10 cellular contexts compared by ENCODE assay signal in the genomic region with DNA sequence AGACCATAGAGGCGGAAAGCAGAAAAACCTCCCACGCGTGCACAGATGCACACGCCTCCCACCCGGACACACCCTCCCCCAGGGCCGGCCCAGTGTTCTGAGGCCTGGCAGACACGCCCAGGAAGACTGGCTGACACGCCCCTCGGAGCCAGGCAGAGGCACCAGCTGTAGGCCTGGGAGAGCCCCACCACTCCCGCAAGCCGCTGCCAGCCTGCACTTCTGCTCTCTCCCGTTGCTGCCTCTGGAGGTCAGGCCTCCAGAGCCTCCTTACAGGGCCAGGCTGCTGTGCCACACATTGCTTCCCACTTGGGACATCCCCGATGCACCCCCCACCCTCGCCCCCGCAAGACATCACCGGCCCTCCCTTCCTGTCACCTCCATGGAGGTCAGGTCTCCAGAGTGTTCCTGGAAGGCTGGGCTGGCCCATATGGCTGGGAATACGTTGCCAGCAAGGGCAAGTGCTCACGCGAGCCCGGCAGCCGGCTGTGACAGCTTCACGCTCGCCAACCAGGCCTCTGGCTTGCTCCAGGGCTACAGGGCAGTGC. TPM values are rescaled to one million over a fixed set of nuclear protein-coding genes. Genes with fewer than 3 reads are reported as not detected.
DNase-seq lines count a peak whose midpoint lies in the region; ATAC-seq, FAIRE-seq and TF ChIP-seq lines count a peak whose summit lies in the region.
"Had no signal": no experiment of that assay in that cellular context is flagged by ENCODE, and none has a peak within 500 bp of the region (broad histone marks: within the 10 kb centered on the region; RNA-seq: fewer than 3 reads in every experiment).

No MANE protein-coding gene starts in this region.

- 75% methylated on average over 7 of the region's 23 CpGs for WGBS in HepG2 (ENCODE audit: low lambda C conversion rate)

- TF ChIP-seq EP300 in HepG2 (IDR thresholded peaks at IDR 0.05; ENCODE audit: low read depth in 2 of 2, low read length in 2 of 2), result no peak
- no peak for TF ChIP-seq EP300 in HepG2 (CRISPR knock-in tag; IDR thresholded peaks at IDR 0.05; ENCODE audit: borderline replicate concordance)

- no peaks in the 10 kb centered on the region for H3K9me3 Mint-ChIP-seq in activated naive CD8-positive, alpha-beta T cell treated with anti-CD3 and anti-CD28 coated beads, Interleukin-2, amount 50 U/mL, for 24 hours
- H3K9me3 Mint-ChIP-seq: T-helper 1 cell treated with Interleukin-12 subunit alpha and Interleukin-12 subunit beta and Interleukin-4 antibody, amounts not matched to agents 30 μg/mL and 1 μg/mL, for 36 hours had no signal

- no peak for TF ChIP-seq CTCF in HepG2 (CRISPR knock-in tag; IDR thresholded peaks at IDR 0.05)

- no peaks in the 10 kb centered on the region for H3K36me3 ChIP-seq in HepG2 (replicated peaks in 1 of 2; ENCODE audit: control insufficient read depth in 1 of 2, insufficient read depth in 2 of 2, low read length in 2 of 2)
- H3K36me3 ChIP-seq: thoracic aorta had no signal

- BruUV-seq in HepG2 (replicated peaks; lab: Mats Ljungman, UMichigan), result no TSS peak

- H3K4me1 Mint-ChIP-seq in activated naive CD8-positive, alpha-beta T cell treated with anti-CD3 and anti-CD28 coated beads, Interleukin-2, amount 50 U/mL, for 24 hours, result peaks cover 9% of the 10 kb centered on the region

- CTCF ChIA-PET in HepG2 (lab: Yijun Ruan, JAX; ENCODE audit: low intra/inter-chr PET ratio, low total read pairs), result no interaction called here

- TF ChIP-seq POLR2A in HepG2 (IDR thresholded peaks at IDR 0.05; ENCODE audit: insufficient read depth in 1 of 2, low read depth in 2 of 2, low read length in 2 of 2), result no peak

- H2AFZ ChIP-seq in HepG2 (ENCODE audit: low read length), result no peak overlapping the region

- no peak overlapping the region for H3K27ac ChIP-seq in HepG2 (ENCODE audit: extremely low read length, insufficient read depth, low read length)
- H3K27ac ChIP-seq: thoracic aorta had no signal

- no peak overlapping the region for H3K4me2 ChIP-seq in HepG2 (ENCODE audit: low read depth, low read length)

- H3K79me2 ChIP-seq in HepG2 (ENCODE audit: insufficient read depth, low read length), result no peaks in the 10 kb centered on the region

- in situ Hi-C loops in HepG2 (cut with HindIII; ENCODE audit: extremely low pct_ligation_motif_present, low pct_unique_long_range_greater_than_20kb), result no loop called here

- TF ChIP-seq RAD21 in HepG2 (CRISPR knock-in tag; IDR thresholded peaks at IDR 0.05), result no peak

- no peak overlapping the region for H3K4me3 ChIP-seq in HepG2 (replicated peaks in 1 of 3; ENCODE audit: insufficient read depth in 1 of 3, low read depth in 2 of 3, low read length in 3 of 3)
- H3K4me3 ChIP-seq: thoracic aorta had no signal

- no peaks in the 10 kb centered on the region for H3K9me3 ChIP-seq in HepG2 (ENCODE audit: low read length)
- H3K9me3 ChIP-seq: thoracic aorta had no signal

- peaks cover 24% of the 10 kb centered on the region for H3K4me1 ChIP-seq in HepG2 (ENCODE audit: insufficient read depth, low read length)

- H3K4me3 Mint-ChIP-seq in activated naive CD8-positive, alpha-beta T cell treated with anti-CD3 and anti-CD28 coated beads, Interleukin-2, amount 50 U/mL, for 24 hours, result no peak overlapping the region
- H3K4me3 Mint-ChIP-seq: T-helper 1 cell treated with Interleukin-12 subunit alpha and Interleukin-12 subunit beta and Interleukin-4 antibody, amounts not matched to agents 30 μg/mL and 1 μg/mL, for 36 hours had no signal

- H3K27me3 Mint-ChIP-seq in activated naive CD8-positive, alpha-beta T cell treated with anti-CD3 and anti-CD28 coated beads, Interleukin-2, amount 50 U/mL, for 24 hours, result peaks cover 2% of the 10 kb centered on the region

- H4K20me1 ChIP-seq in HepG2 (ENCODE audit: insufficient read depth, low read length), result no peaks in the 10 kb centered on the region

- no peak for FAIRE-seq in HepG2 (lab: Jason Lieb, UNC)

- POLR2A ChIA-PET in HepG2 (lab: Yijun Ruan, JAX), result no interaction called here

- intact Hi-C loops in HepG2 (cut with micrococcal nuclease; ENCODE audit: unreplicated experiment), result no loop called here

- peak; percentile 82 for ATAC-seq in activated naive CD8-positive, alpha-beta T cell treated with anti-CD3 and anti-CD28 coated beads, Interleukin-2, amount 50 U/mL, for 24 hours
- ATAC-seq in HepG2 (peak; percentile 43), HG02938 (IDR thresholded peaks at IDR 0.05; ENCODE audit: unreplicated experiment) (no peak)

- H3K36me3 Mint-ChIP-seq in activated naive CD8-positive, alpha-beta T cell treated with anti-CD3 and anti-CD28 coated beads, Interleukin-2, amount 50 U/mL, for 24 hours (ENCODE audit: low read depth), result no peaks in the 10 kb centered on the region

- DNase-seq in NCI-H1436 (lab: John Stamatoyannopoulos, UW) (peak; percentile 39), NCI-H1436 treated with DMSO at 0.1 percent for 48 hours (lab: John Stamatoyannopoulos, UW) (no peak), T-helper 1 cell (peak; percentile 23 to 54 (median 45)), HepG2 (ENCODE audit: low spot score) (no peak), NCI-H146 treated with DMSO at 0.1 percent for 48 hours (lab: John Stamatoyannopoulos, UW; ENCODE audit: unreplicated experiment) (no peak)
- peak; percentile 55 for DNase-seq in activated naive CD8-positive, alpha-beta T cell treated with anti-CD3 and anti-CD28 coated beads, Interleukin-2, amount 50 U/mL, for 24 hours
- peak; percentile 5 to 21 for DNase-seq in stimulated activated CD8-positive, alpha-beta memory T cell treated with anti-CD3 and anti-CD28 coated beads, Interleukin-4, amount 100 ng/mL, for 4 hours (ENCODE audit: low read depth in 2 of 2, low spot score in 1 of 2)

- no peak overlapping the region for H3K9ac ChIP-seq in HepG2 (ENCODE audit: insufficient read depth, low read depth, low read length)

- no peak overlapping the region for H3K27ac Mint-ChIP-seq in activated naive CD8-positive, alpha-beta T cell treated with anti-CD3 and anti-CD28 coated beads, Interleukin-2, amount 50 U/mL, for 24 hours
- H3K27ac Mint-ChIP-seq: T-helper 1 cell treated with Interleukin-12 subunit alpha and Interleukin-12 subunit beta and Interleukin-4 antibody, amounts not matched to agents 30 μg/mL and 1 μg/mL, for 36 hours had no signal

- H3K27me3 ChIP-seq in HepG2 (ENCODE audit: control insufficient read depth in 1 of 2, insufficient read depth in 2 of 2, low read length in 2 of 2), result peaks cover 6 to 56% of the 10 kb centered on the region in 2 experiments; a peak in 4 of 5 replicates

TF ChIP-seq in HepG2, 621 proteins besides CTCF, POLR2A, EP300 and RAD21 (continues in another document):
- TF ChIP-seq ZNF772 (CRISPR knock-in tag; IDR thresholded peaks at IDR 0.05) (no peak), HNF4A (CRISPR knock-in tag; IDR thresholded peaks at IDR 0.05) (no peak), ZNF678 (CRISPR knock-in tag; IDR thresholded peaks at IDR 0.05) (no peak), KDM4B (CRISPR knock-in tag; IDR thresholded peaks at IDR 0.05) (no peak), JDP2 (CRISPR knock-in tag; IDR thresholded peaks at IDR 0.05; ENCODE audit: borderline replicate concordance) (no peak), RORA (CRISPR knock-in tag; IDR thresholded peaks at IDR 0.05) (no peak)
- TF ChIP-seq, protein P1, sequence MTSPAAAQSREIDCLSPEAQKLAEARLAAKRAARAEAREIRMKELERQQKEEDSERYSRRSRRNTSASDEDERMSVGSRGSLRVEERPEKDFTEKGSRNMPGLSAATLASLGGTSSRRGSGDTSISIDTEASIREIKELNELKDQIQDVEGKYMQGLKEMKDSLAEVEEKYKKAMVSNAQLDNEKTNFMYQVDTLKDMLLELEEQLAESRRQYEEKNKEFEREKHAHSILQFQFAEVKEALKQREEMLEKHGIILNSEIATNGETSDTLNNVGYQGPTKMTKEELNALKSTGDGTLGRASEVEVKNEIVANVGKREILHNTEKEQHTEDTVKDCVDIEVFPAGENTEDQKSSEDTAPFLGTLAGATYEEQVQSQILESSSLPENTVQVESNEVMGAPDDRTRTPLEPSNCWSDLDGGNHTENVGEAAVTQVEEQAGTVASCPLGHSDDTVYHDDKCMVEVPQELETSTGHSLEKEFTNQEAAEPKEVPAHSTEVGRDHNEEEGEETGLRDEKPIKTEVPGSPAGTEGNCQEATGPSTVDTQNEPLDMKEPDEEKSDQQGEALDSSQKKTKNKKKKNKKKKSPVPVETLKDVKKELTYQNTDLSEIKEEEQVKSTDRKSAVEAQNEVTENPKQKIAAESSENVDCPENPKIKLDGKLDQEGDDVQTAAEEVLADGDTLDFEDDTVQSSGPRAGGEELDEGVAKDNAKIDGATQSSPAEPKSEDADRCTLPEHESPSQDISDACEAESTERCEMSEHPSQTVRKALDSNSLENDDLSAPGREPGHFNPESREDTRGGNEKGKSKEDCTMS (CRISPR knock-in tag; conservative IDR thresholded peaks at IDR 0.05), result no peak

RNA-seq across cellular contexts. Expression of a gene that starts 40.4 kb away (rescaled TPM):
- total RNA-seq in HepG2 (2016; rRNA removed; fragmentation: Illumina TruSeq; extraction: Trizol), result 2.3 and 3.7 TPM in 2 replicates
- 1.5 and 1.9 TPM in 2 replicates for total RNA-seq in HepG2 (2016; cell fraction: cytosol; rRNA removed; fragmentation: Illumina TruSeq; extraction: Trizol; ENCODE audit: low read depth)
- 2.8 and 3.2 TPM in 2 replicates for total RNA-seq in HepG2 (2016; cell fraction: insoluble cytoplasmic fraction; rRNA removed; fragmentation: Illumina TruSeq; extraction: Trizol)
- total RNA-seq in HepG2 (2016; cell fraction: membrane; rRNA removed; fragmentation: Illumina TruSeq; extraction: Trizol), result 3.6 and 4.4 TPM in 2 replicates
- total RNA-seq in HepG2 (2016; cell fraction: nucleus; rRNA removed; fragmentation: Illumina TruSeq; extraction: Trizol), result 3.2 TPM in 2 replicates
- 1.9 and 2.2 TPM in 2 replicates for polyA plus RNA-seq in HepG2 (2011; rRNA removed)
- polyA plus RNA-seq in HepG2 (2011; cell fraction: cytosol; rRNA removed), result 2.0 and 2.2 TPM in 2 replicates
- 5.8 and 8.1 TPM in 2 replicates for polyA plus RNA-seq in HepG2 (2011; cell fraction: nucleus; rRNA removed)
- 1.0 and 1.4 TPM in 2 replicates for polyA plus RNA-seq in HepG2 (2012)
- 1.6 and 2.1 TPM in 2 replicates for polyA plus RNA-seq in HepG2 (2016; cell fraction: cytosol; fragmentation: Illumina TruSeq; extraction: Trizol; ENCODE audit: low read depth)
- 3.0 and 3.9 TPM in 2 replicates for polyA plus RNA-seq in HepG2 (2016; cell fraction: insoluble cytoplasmic fraction; fragmentation: Illumina TruSeq; extraction: Trizol; ENCODE audit: low read depth)
- 3.7 and 5.0 TPM in 2 replicates for polyA plus RNA-seq in HepG2 (2016; cell fraction: membrane; fragmentation: Illumina TruSeq; extraction: Trizol; ENCODE audit: low read depth)
- 4.0 and 4.7 TPM in 2 replicates for polyA plus RNA-seq in HepG2 (2016; cell fraction: nucleus; fragmentation: Illumina TruSeq; extraction: Trizol; ENCODE audit: insufficient read depth, low read depth)
- polyA minus RNA-seq in HepG2 (2011; rRNA and poly(A)+ RNA removed; ENCODE audit: low replicate concordance), result 2.5 and 2.9 TPM in 2 replicates
- polyA minus RNA-seq in HepG2 (2011; cell fraction: cytosol; rRNA and poly(A)+ RNA removed), result 1.7 and 2.1 TPM in 2 replicates
- polyA minus RNA-seq in HepG2 (2011; cell fraction: nucleus; rRNA and poly(A)+ RNA removed), result 2.7 and 3.0 TPM in 2 replicates

Comparison
In these comparisons a context has a peak if more than half of its experiments do, and no peak if none do; other contexts are left out.
1. DNase-seq: peak in NCI-H1436 (single experiment), T-helper 1 cell (5 of 5), activated naive CD8-positive, alpha-beta T cell treated with anti-CD3 and anti-CD28 coated beads, Interleukin-2, amount 50 U/mL, for 24 hours (single experiment) and stimulated activated CD8-positive, alpha-beta memory T cell treated with anti-CD3 and anti-CD28 coated beads, Interleukin-4, amount 100 ng/mL, for 4 hours (2 of 2); none in NCI-H1436 treated with DMSO at 0.1 percent for 48 hours (single experiment), HepG2 (single experiment) and NCI-H146 treated with DMSO at 0.1 percent for 48 hours (single experiment).